Comparison of ENCODE assay signal across 20 cellular contexts in the genomic region with DNA sequence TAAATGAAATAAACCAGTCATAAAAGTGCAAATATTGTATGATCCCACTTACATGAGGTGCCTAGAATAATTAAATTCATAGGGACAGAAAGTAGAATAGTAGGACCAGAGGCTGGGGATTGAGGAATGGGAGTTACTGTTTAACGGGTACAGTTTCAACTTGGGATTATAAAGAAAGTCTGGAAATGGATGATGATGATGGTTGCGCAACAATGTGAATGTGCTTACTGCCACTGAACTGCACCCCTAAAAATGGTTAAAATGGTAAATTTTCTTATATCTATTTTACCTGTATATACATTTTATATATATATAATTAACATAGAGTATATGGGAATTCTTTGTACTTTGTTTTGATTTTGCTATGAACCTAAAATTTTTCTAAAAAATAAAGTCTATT.
"Had no signal": no experiment of that assay in that cellular context is flagged by ENCODE, and none has a peak within 500 bp of the region (broad histone marks: within the 10 kb centered on the region; RNA-seq: fewer than 3 reads in every experiment).

No MANE protein-coding gene starts in this region.

- H3K9me3 ChIP-seq: SJSA1 had no signal

- H3K4me3 ChIP-seq: SJSA1, SK-N-MC had no signal

- H3K27me3 ChIP-seq: SJSA1 had no signal

- H3K27ac ChIP-seq: KMS-11, SJSA1, SK-N-MC had no signal

- DNase-seq: Kasumi-1, MM.1S, NCI-H1092 treated with DMSO at 0.1 percent for 48 hours, NCI-H1417, NCI-H1436 treated with DMSO at 0.1 percent for 48 hours, NCI-H1694, NCI-H187 treated with DMSO at 0.1 percent for 48 hours, NCI-H2081, NCI-H2107, NCI-H2227 treated with DMSO at 0.1 percent for 48 hours, NCI-H524, NCI-H526 treated with DMSO at 0.1 percent for 48 hours, NCI-H748 treated with DMSO at 0.1 percent for 48 hours, Right ventricle myocardium superior, RPMI8226, SIG-M5 had no signal

- H3K36me3 ChIP-seq: SJSA1 had no signal

- FAIRE-seq: RCC 7860 had no signal
